Comparison of ENCODE assay signal across 21 cellular contexts in genomic region chr17:70859829-70860228, GRCh38.
"Had no signal": no experiment of that assay in that cellular context is flagged by ENCODE, and none has a peak within 500 bp of the region (broad histone marks: within the 10 kb centered on the region; RNA-seq: fewer than 3 reads in every experiment).

No MANE protein-coding gene starts in this region.

- ATAC-seq: effector memory CD8-positive, alpha-beta T cell; heart left ventricle; left colon; left ventricle myocardium superior; psoas muscle; sciatic nerve; stimulated activated naive B cell treated with anti-CD40 and anti-IgM and Interleukin-4, amounts not matched to agents 10 μg/mL and 1 μg/mL and 100 μg/mL, for 72 hours; stimulated activated naive CD8-positive, alpha-beta T cell treated with anti-CD3 and anti-CD28 coated beads, Interleukin-15, amount 100 ng/mL, for 72 hours had no signal

- H3K9ac ChIP-seq: parathyroid adenoma had no signal

- H3K4me3 ChIP-seq: heart left ventricle, lung, psoas muscle, spleen, thoracic aorta, transverse colon had no signal

- H3K36me3 Mint-ChIP-seq: naive B cell; stimulated activated naive B cell treated with anti-CD40 and anti-IgM and Interleukin-4, amounts not matched to agents 10 μg/mL and 1 μg/mL and 100 μg/mL, for 72 hours had no signal

- H3K27ac ChIP-seq: heart left ventricle, parathyroid adenoma, psoas muscle, spleen, thoracic aorta, transverse colon had no signal

- DNase-seq: effector memory CD8-positive, alpha-beta T cell; heart left ventricle; hippocampal formation; left colon; left ventricle myocardium superior; mesenchymal stem cell; naive B cell; occipital lobe; psoas muscle; spleen; stimulated activated CD4-positive, alpha-beta T cell treated with anti-CD3 and anti-CD28 coated beads, Interleukin-2, amount 100 ng/mL, for 24 hours; stimulated activated CD4-positive, alpha-beta T cell treated with anti-CD3 and anti-CD28 coated beads, Interleukin-4, amount 100 ng/mL, for 4 hours; stimulated activated naive B cell treated with anti-CD40 and anti-IgM and Interleukin-4, amounts not matched to agents 10 μg/mL and 1 μg/mL and 100 μg/mL, for 72 hours; stimulated activated naive CD8-positive, alpha-beta T cell treated with anti-CD3 and anti-CD28 coated beads, Interleukin-15, amount 100 ng/mL, for 72 hours; transverse colon had no signal

- H3K27me3 Mint-ChIP-seq: dendritic cell treated with granulocyte-macrophage colony-stimulating factor and Interleukin-4, amounts not matched to agents 40 ng/mL and 50 ng/mL, for 4 days; effector memory CD8-positive, alpha-beta T cell; naive B cell; stimulated activated naive B cell treated with anti-CD40 and anti-IgM and Interleukin-4, amounts not matched to agents 10 μg/mL and 1 μg/mL and 100 μg/mL, for 72 hours; stimulated activated naive CD8-positive, alpha-beta T cell treated with anti-CD3 and anti-CD28 coated beads, Interleukin-15, amount 100 ng/mL, for 72 hours had no signal

- H2AFZ ChIP-seq: parathyroid adenoma had no signal

- H3K9me3 ChIP-seq: heart left ventricle, psoas muscle, thoracic aorta, transverse colon had no signal

- H3K4me3 Mint-ChIP-seq: dendritic cell treated with granulocyte-macrophage colony-stimulating factor and Interleukin-4, amounts not matched to agents 40 ng/mL and 50 ng/mL, for 4 days; effector memory CD8-positive, alpha-beta T cell; naive B cell; nephron; stimulated activated naive B cell treated with anti-CD40 and anti-IgM and Interleukin-4, amounts not matched to agents 10 μg/mL and 1 μg/mL and 100 μg/mL, for 72 hours; stimulated activated naive CD8-positive, alpha-beta T cell treated with anti-CD3 and anti-CD28 coated beads, Interleukin-15, amount 100 ng/mL, for 72 hours had no signal

- H3K36me3 ChIP-seq: heart left ventricle, spleen, thoracic aorta, transverse colon had no signal

- H3K4me1 Mint-ChIP-seq: naive B cell; stimulated activated naive B cell treated with anti-CD40 and anti-IgM and Interleukin-4, amounts not matched to agents 10 μg/mL and 1 μg/mL and 100 μg/mL, for 72 hours; stimulated activated naive CD8-positive, alpha-beta T cell treated with anti-CD3 and anti-CD28 coated beads, Interleukin-15, amount 100 ng/mL, for 72 hours had no signal

- H3K27ac Mint-ChIP-seq: dendritic cell treated with granulocyte-macrophage colony-stimulating factor and Interleukin-4, amounts not matched to agents 40 ng/mL and 50 ng/mL, for 4 days; effector memory CD8-positive, alpha-beta T cell; naive B cell; nephron; stimulated activated naive B cell treated with anti-CD40 and anti-IgM and Interleukin-4, amounts not matched to agents 10 μg/mL and 1 μg/mL and 100 μg/mL, for 72 hours; stimulated activated naive CD8-positive, alpha-beta T cell treated with anti-CD3 and anti-CD28 coated beads, Interleukin-15, amount 100 ng/mL, for 72 hours had no signal

- H3K4me1 ChIP-seq: heart left ventricle, parathyroid adenoma, psoas muscle, spleen, transverse colon had no signal

- H3K27me3 ChIP-seq: heart left ventricle, spleen, transverse colon had no signal
